Comparison of ENCODE assay signal across 7 cellular contexts in the genomic region with DNA sequence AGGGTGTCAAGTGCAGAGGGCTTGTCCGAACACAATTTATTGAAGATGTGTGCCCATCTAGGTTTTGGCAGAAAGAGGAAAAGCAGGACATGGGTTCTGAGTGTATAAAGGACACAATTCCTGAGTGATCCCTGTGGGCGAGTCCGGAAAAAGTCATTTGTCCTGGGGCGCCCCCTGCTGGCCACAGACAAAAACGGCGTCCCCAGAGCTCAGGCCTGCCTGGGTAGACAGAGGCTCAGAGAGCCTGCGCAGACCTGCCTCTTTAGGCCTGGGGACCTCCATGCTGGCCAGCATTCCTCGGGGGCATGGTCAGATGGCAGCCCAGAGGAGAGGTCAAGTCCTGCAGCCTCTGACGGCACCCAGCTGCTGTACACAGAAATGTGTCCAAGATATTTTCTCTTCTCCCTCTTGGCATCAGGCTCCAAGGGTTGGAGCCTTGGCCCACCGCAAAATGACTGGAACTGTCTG.
DNase-seq lines count a peak whose midpoint lies in the region; TF ChIP-seq lines count a peak whose summit lies in the region.

No MANE protein-coding gene starts in this region.

- no peaks in the 10 kb centered on the region for H3K36me3 Mint-ChIP-seq in activated naive CD4-positive, alpha-beta T cell treated with anti-CD3 and anti-CD28 coated beads for 36 hours (ENCODE audit: low read depth)
- no peaks in the 10 kb centered on the region for H3K36me3 Mint-ChIP-seq in glutamatergic neuron (ENCODE audit: unreplicated experiment)

- no peaks in the 10 kb centered on the region for H3K4me1 ChIP-seq in SJSA1 (replicated peaks)

- no peak overlapping the region for H3K4me3 ChIP-seq in LNCaP clone FGC (ENCODE audit: low read depth, low read length)
- no peak overlapping the region for H3K4me3 ChIP-seq in SJSA1

- H3K36me3 ChIP-seq in SJSA1, result no peaks in the 10 kb centered on the region

- no peaks in the 10 kb centered on the region for H3K9me3 ChIP-seq in SJSA1 (replicated peaks)

- intact Hi-C loops in activated naive CD4-positive, alpha-beta T cell treated with anti-CD3 and anti-CD28 coated beads for 36 hours (cut with micrococcal nuclease), result loop anchor here (1.0 to 5.0 kb wide), 5 partner anchors 67 to 155 kb away; a partner anchor contains a TSS

- no peaks in the 10 kb centered on the region for H3K27me3 Mint-ChIP-seq in activated naive CD4-positive, alpha-beta T cell treated with anti-CD3 and anti-CD28 coated beads for 36 hours (ENCODE audit: low read depth)
- peaks cover 6% of the 10 kb centered on the region for H3K27me3 Mint-ChIP-seq in glutamatergic neuron (ENCODE audit: unreplicated experiment)

- no peaks in the 10 kb centered on the region for H3K4me1 Mint-ChIP-seq in activated naive CD4-positive, alpha-beta T cell treated with anti-CD3 and anti-CD28 coated beads for 36 hours (ENCODE audit: low read depth)
- H3K4me1 Mint-ChIP-seq in glutamatergic neuron (ENCODE audit: low read depth, unreplicated experiment), result peaks cover 16% of the 10 kb centered on the region

- DNase-seq in LNCaP clone FGC (ENCODE audit: low read depth), result peak; percentile 6
- DNase-seq in SJSA1 (ENCODE audit: low read depth in 1 of 2, low spot score in 2 of 2), result peak; percentile 57 to 71
- DNase-seq in activated naive CD4-positive, alpha-beta T cell treated with anti-CD3 and anti-CD28 coated beads for 36 hours, result peak; percentile 75
- DNase-seq in glutamatergic neuron, result peak; percentile 91
- peak; percentile 65 for DNase-seq in pons (ENCODE audit: low spot score)
- peak; percentile 82 for DNase-seq in ureter (ENCODE audit: low spot score)

- H3K27ac Mint-ChIP-seq in activated naive CD4-positive, alpha-beta T cell treated with anti-CD3 and anti-CD28 coated beads for 36 hours, result no peak overlapping the region
- no peak overlapping the region for H3K27ac Mint-ChIP-seq in glutamatergic neuron (ENCODE audit: unreplicated experiment)

- peak; percentile 90 for TF ChIP-seq CTCF in GM12872 (IDR thresholded peaks at IDR 0.05; ENCODE audit: insufficient read depth, low read depth, low read length)
- peak; percentile 84 for TF ChIP-seq CTCF in LNCaP clone FGC (IDR thresholded peaks at IDR 0.05; ENCODE audit: control insufficient read depth, extremely low read depth, insufficient read depth)
- TF ChIP-seq CTCF in glutamatergic neuron (IDR thresholded peaks at IDR 0.05; ENCODE audit: partially characterized antibody, unreplicated experiment), result peak; percentile 100

- no peaks in the 10 kb centered on the region for H3K27me3 ChIP-seq in SJSA1 (replicated peaks)

- no peak overlapping the region for H3K4me3 Mint-ChIP-seq in activated naive CD4-positive, alpha-beta T cell treated with anti-CD3 and anti-CD28 coated beads for 36 hours
- H3K4me3 Mint-ChIP-seq in glutamatergic neuron (ENCODE audit: unreplicated experiment), result no peak overlapping the region

- H3K9me3 Mint-ChIP-seq in activated naive CD4-positive, alpha-beta T cell treated with anti-CD3 and anti-CD28 coated beads for 36 hours, result no peaks in the 10 kb centered on the region
- H3K9me3 Mint-ChIP-seq in glutamatergic neuron (ENCODE audit: unreplicated experiment), result peaks cover 2% of the 10 kb centered on the region

- no peak overlapping the region for H3K27ac ChIP-seq in SJSA1

- CTCF ChIA-PET in activated naive CD4-positive, alpha-beta T cell treated with anti-CD3 and anti-CD28 coated beads for 36 hours (lab: Charles Lee), result interaction anchor here (0.6 to 7.9 kb wide), 25 partner anchors 11 to 532 kb away, joined by 3 to 111 read pairs (median 4); no protein-coding TSS in a partner anchor

Comparison
In these comparisons a context has a peak if more than half of its experiments do, and no peak if none do; other contexts are left out.
1. DNase-seq: peak in every context shown above with its lines; median percentile 91 in glutamatergic neuron; 82 in ureter; 75 in activated naive CD4-positive, alpha-beta T cell treated with anti-CD3 and anti-CD28 coated beads for 36 hours; 65 in pons; 64 in SJSA1; 6 in LNCaP clone FGC.